19 cellular contexts compared by ENCODE assay signal in genomic region chr2:20757405-20758090, GRCh38.
DNase-seq lines count a peak whose midpoint lies in the region; ATAC-seq, FAIRE-seq and TF ChIP-seq lines count a peak whose summit lies in the region.
"Had no signal": no experiment of that assay in that cellular context is flagged by ENCODE, and none has a peak within 500 bp of the region (broad histone marks: within the 10 kb centered on the region; RNA-seq: fewer than 3 reads in every experiment).

No MANE protein-coding gene starts in this region.

- intact Hi-C loops in kidney (cut with DNase I) = no loop called here

- peak; percentile 42 to 56 for TF ChIP-seq RAD21 in liver (IDR thresholded peaks at IDR 0.05)

- FAIRE-seq in kidney (lab: Jason Lieb, UNC) (peak; percentile 3), small intestine (lab: Jason Lieb, UNC) (no peak)
- FAIRE-seq: H54 had no signal

- 72% methylated on average over 1 of the region's 1 CpG for WGBS in liver
- 84 to 92% (median 89%) methylated on average over 1 of the region's 1 CpG for WGBS in small intestine, 3 donors

- H3K4me1 ChIP-seq in kidney (ENCODE audit: control insufficient read depth in 1 of 2, insufficient read depth in 1 of 2, low read depth in 1 of 2, low read length in 2 of 2) (no peaks in the 10 kb centered on the region), liver (ENCODE audit: control insufficient read depth in 4 of 4, insufficient read depth in 4 of 4, low read length in 3 of 4) (peaks cover 0 to 9% (median 2%) of the 10 kb centered on the region in 4 donors), small intestine (ENCODE audit: control insufficient read depth in 2 of 2, insufficient read depth in 1 of 2, low read depth in 1 of 2, low read length in 1 of 2) (no peaks in the 10 kb centered on the region), foreskin keratinocyte (no peaks in the 10 kb centered on the region)
- no peaks in the 10 kb centered on the region for H3K4me1 ChIP-seq in effector memory CD4-positive, alpha-beta T cell (ENCODE audit: control insufficient read depth, insufficient read depth, low read length, poor library complexity, severe bottlenecking)

- ATAC-seq in WTC11 (no peak), foreskin keratinocyte (no peak)
- ATAC-seq: CD8-positive, alpha-beta T cell; GM23338; HCT116 had no signal

- DNase-seq in WTC11 (ENCODE audit: low spot score) (no peak), kidney (no peak), small intestine (peak; percentile 76), NCI-H2227 (lab: John Stamatoyannopoulos, UW; ENCODE audit: unreplicated experiment) (no peak), foreskin keratinocyte (no peak)
- DNase-seq in effector memory CD4-positive, alpha-beta T cell = no peak
- DNase-seq: Calu3; CD8-positive, alpha-beta T cell; DMS53; GF-D8; KBM-7 had no signal

- CTCF ChIA-PET in WTC11 (lab: Charles Lee) = interaction anchor here (1.0 to 1.9 kb wide), 3 partner anchors 24 to 96 kb away, joined by 4 to 7 read pairs (median 5); no protein-coding TSS in a partner anchor

- H3K9me3 ChIP-seq in kidney (ENCODE audit: control insufficient read depth in 1 of 2, low read length in 2 of 2) = peaks cover 0 to under 1% of the 10 kb centered on the region in 2 donors
- H3K9me3 ChIP-seq in liver (ENCODE audit: control insufficient read depth in 4 of 4, low read length in 3 of 4) = peaks cover 0 to 4% (median 2%) of the 10 kb centered on the region in 4 donors
- H3K9me3 ChIP-seq in small intestine (ENCODE audit: control insufficient read depth, low read depth) = no peaks in the 10 kb centered on the region
- H3K9me3 ChIP-seq in effector memory CD4-positive, alpha-beta T cell (ENCODE audit: control insufficient read depth, low read length) = no peaks in the 10 kb centered on the region

- no peaks in the 10 kb centered on the region for H3K4me1 Mint-ChIP-seq in WTC11
- H3K4me1 Mint-ChIP-seq: GM23338 had no signal

- H3K27me3 ChIP-seq in liver (ENCODE audit: control insufficient read depth in 4 of 4, insufficient read depth in 4 of 4, low read length in 3 of 4) (no peaks in the 10 kb centered on the region), small intestine (ENCODE audit: control insufficient read depth in 2 of 2, insufficient read depth in 2 of 2, low read length in 2 of 2) (no peaks in the 10 kb centered on the region), foreskin keratinocyte (no peaks in the 10 kb centered on the region)
- H3K27me3 ChIP-seq in effector memory CD4-positive, alpha-beta T cell (replicated peaks; ENCODE audit: control insufficient read depth, insufficient read depth, low read length, poor library complexity, severe bottlenecking) = no peaks in the 10 kb centered on the region
- H3K27me3 ChIP-seq: BLaER1 treated with 17β-estradiol and CSF1 and Interleukin-3, amounts not matched to agents 10 nM and 100 nM had no signal

- H3K36me3 ChIP-seq in kidney (ENCODE audit: control insufficient read depth in 1 of 2, insufficient read depth in 2 of 2, low read length in 2 of 2) (no peaks in the 10 kb centered on the region), liver (ENCODE audit: control insufficient read depth in 4 of 4, insufficient read depth in 3 of 4, low read depth in 1 of 4, low read length in 3 of 4) (peaks cover 0 to 7% (median 3%) of the 10 kb centered on the region in 4 donors), small intestine (ENCODE audit: control insufficient read depth in 2 of 2, insufficient read depth in 2 of 2, low read length in 2 of 2) (peaks cover 0 to 3% of the 10 kb centered on the region in 2 donors)
- H3K36me3 ChIP-seq in effector memory CD4-positive, alpha-beta T cell (ENCODE audit: control insufficient read depth, insufficient read depth, low read length) = no peaks in the 10 kb centered on the region

- H3K36me3 Mint-ChIP-seq in WTC11 = peaks cover 29% of the 10 kb centered on the region

- H3K4me3 ChIP-seq in kidney (ENCODE audit: low read length in 2 of 2) = no peak overlapping the region
- H3K4me3 ChIP-seq in liver (ENCODE audit: low read depth in 1 of 3, low read length in 3 of 3) = no peak overlapping the region
- no peak overlapping the region for H3K4me3 ChIP-seq in small intestine (ENCODE audit: low read depth in 1 of 2, low read length in 2 of 2)
- H3K4me3 ChIP-seq in effector memory CD4-positive, alpha-beta T cell (ENCODE audit: insufficient read depth, low read depth, low read length, poor library complexity, severe bottlenecking) = no peak overlapping the region
- H3K4me3 ChIP-seq: BLaER1 treated with 17β-estradiol and CSF1 and Interleukin-3, amounts not matched to agents 10 nM and 100 nM; GM23338 had no signal

- no peak overlapping the region for H3K27ac Mint-ChIP-seq in WTC11
- H3K27ac Mint-ChIP-seq: B cell; CD8-positive, alpha-beta T cell; GM23338; IgD-negative memory B cell had no signal

- peaks cover 26% of the 10 kb centered on the region for H3K9me3 Mint-ChIP-seq in WTC11
- H3K9me3 Mint-ChIP-seq: GM23338 had no signal

- H3K27ac ChIP-seq in kidney (ENCODE audit: low read depth in 2 of 2, low read length in 2 of 2) (peak overlapping the region in 1 of 2 donors; percentile 36), liver (ENCODE audit: low read depth in 1 of 2, low read length in 2 of 2) (peak overlapping the region in 1 of 2 donors; percentile 57), small intestine (ENCODE audit: low read depth in 1 of 2, low read length in 1 of 2) (no peak overlapping the region), foreskin keratinocyte (no peak overlapping the region)
- H3K27ac ChIP-seq in effector memory CD4-positive, alpha-beta T cell (ENCODE audit: insufficient read depth, low read length, poor library complexity, severe bottlenecking) = no peak overlapping the region
- H3K27ac ChIP-seq: BLaER1 treated with 17β-estradiol and CSF1 and Interleukin-3, amounts not matched to agents 10 nM and 100 nM; HL-60 had no signal

- no peaks in the 10 kb centered on the region for H3K27me3 Mint-ChIP-seq in WTC11 (ENCODE audit: low read depth)
- H3K27me3 Mint-ChIP-seq: B cell, IgD-negative memory B cell had no signal

- no peak overlapping the region for H3K9ac ChIP-seq in kidney (ENCODE audit: low read length in 2 of 2)
- no peak overlapping the region for H3K9ac ChIP-seq in liver (ENCODE audit: low read depth in 1 of 2, low read length in 2 of 2)
- H3K9ac ChIP-seq: BLaER1 treated with 17β-estradiol and CSF1 and Interleukin-3, amounts not matched to agents 10 nM and 100 nM had no signal

- TF ChIP-seq CTCF in WTC11 (IDR thresholded peaks at IDR 0.05) (no peak), kidney (IDR thresholded peaks at IDR 0.05; ENCODE audit: borderline replicate concordance, extremely low read depth, insufficient read depth) (no peak), liver (IDR thresholded peaks at IDR 0.05; ENCODE audit: low read depth, low read length, missing input control) (no peak), foreskin keratinocyte (conservative IDR thresholded peaks at IDR 0.05) (no peak)

- POLR2A ChIA-PET in WTC11 (lab: Charles Lee) = no interaction called here

- H3K4me3 Mint-ChIP-seq in WTC11 = no peak overlapping the region
- H3K4me3 Mint-ChIP-seq: B cell; CD8-positive, alpha-beta T cell; GM23338; IgD-negative memory B cell had no signal

TF ChIP-seq in WTC11, 78 proteins besides CTCF, POLR2A, EP300 and RAD21:
- TF ChIP-seq ZNF396 (CRISPR knock-in tag; IDR thresholded peaks at IDR 0.05; ENCODE audit: borderline replicate concordance) (no peak), ZNF416 (CRISPR knock-in tag; IDR thresholded peaks at IDR 0.05) (peak; percentile 73; the same call in 1 of the 2 replicates)

TF ChIP-seq in liver, 16 proteins besides CTCF, POLR2A, EP300 and RAD21 (continues in another document):
- TF ChIP-seq ZBTB33 (IDR thresholded peaks at IDR 0.05) (no peak), EGR1 (IDR thresholded peaks at IDR 0.05; ENCODE audit: low read depth in 2 of 2) (no peak), HNF4G (IDR thresholded peaks at IDR 0.05) (peak; percentile 93), JUND (IDR thresholded peaks at IDR 0.05) (peak; percentile 69 to 80), SP1 (IDR thresholded peaks at IDR 0.05) (peak; percentile 58), NR2F2 (IDR thresholded peaks at IDR 0.05) (no peak), MAX (IDR thresholded peaks at IDR 0.05) (peak; percentile 48), FOXA1 (IDR thresholded peaks at IDR 0.05) (no peak), FOXA2 (IDR thresholded peaks at IDR 0.05) (no peak), GABPA (IDR thresholded peaks at IDR 0.05 in 1 of 2, conservative IDR thresholded peaks at IDR 0.05 in 1 of 2) (no peak), TAF1 (conservative IDR thresholded peaks at IDR 0.05) (no peak), YY1 (IDR thresholded peaks at IDR 0.05) (no peak), RXRA (IDR thresholded peaks at IDR 0.05) (peak; percentile 46 to 72), HNF4A (conservative IDR thresholded peaks at IDR 0.05) (peak; percentile 97 to 98)
- TF ChIP-seq, protein P1, sequence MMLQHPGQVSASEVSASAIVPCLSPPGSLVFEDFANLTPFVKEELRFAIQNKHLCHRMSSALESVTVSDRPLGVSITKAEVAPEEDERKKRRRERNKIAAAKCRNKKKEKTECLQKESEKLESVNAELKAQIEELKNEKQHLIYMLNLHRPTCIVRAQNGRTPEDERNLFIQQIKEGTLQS (IDR thresholded peaks at IDR 0.05) = peak; percentile 81
